Comparison of ENCODE assay signal across 26 cellular contexts in genomic region chr18:13101659-13101992, GRCh38.
DNase-seq lines count a peak whose midpoint lies in the region; ATAC-seq, FAIRE-seq and TF ChIP-seq lines count a peak whose summit lies in the region.
"Had no signal": no experiment of that assay in that cellular context is flagged by ENCODE, and none has a peak within 500 bp of the region (broad histone marks: within the 10 kb centered on the region; RNA-seq: fewer than 3 reads in every experiment).

No MANE protein-coding gene starts in this region.

- no peak overlapping the region for H3K4me3 ChIP-seq in endodermal cell (ENCODE audit: low read length)
- H3K4me3 ChIP-seq: A549; BLaER1 treated with 17β-estradiol and CSF1 and Interleukin-3, amounts not matched to agents 10 nM and 100 nM; MG63; SJSA1 had no signal

- DNase-seq in activated naive CD4-positive, alpha-beta T cell treated with anti-CD3 and anti-CD28 coated beads, Interleukin-2, amount 50 U/mL, for 72 hours (ENCODE audit: low spot score in 2 of 2): no peak
- no peak for DNase-seq in activated naive CD4-positive, alpha-beta T cell (lab: John Stamatoyannopoulos, UW)
- DNase-seq in WTC11 (ENCODE audit: low spot score) (no peak), endodermal cell (no peak), type B pancreatic cell (ENCODE audit: extremely low spot score, unreplicated experiment) (peak; percentile 56), HTR-8/SVneo (ENCODE audit: insufficient read length, low spot score) (no peak), GM12892 (ENCODE audit: insufficient read length) (no peak)
- DNase-seq: AML-193; CD4-positive, alpha-beta memory T cell; COR-L47; DMS53; IMR-90; KG1; MG63; NCI-H1105 treated with DMSO at 0.1 percent for 48 hours; NCI-H146; NCI-H2029; NCI-H446; NCI-H524 treated with DMSO at 0.1 percent for 48 hours; NCI-H774; PC-3 had no signal

- no peak overlapping the region for H3K9ac ChIP-seq in endodermal cell (ENCODE audit: extremely low read depth, low read length, poor library complexity, severe bottlenecking)
- H3K9ac ChIP-seq: BLaER1 treated with 17β-estradiol and CSF1 and Interleukin-3, amounts not matched to agents 10 nM and 100 nM had no signal

- no peak for ATAC-seq in activated naive CD4-positive, alpha-beta T cell treated with anti-CD3 and anti-CD28 coated beads, Interleukin-2, amount 50 U/mL, for 72 hours
- no peak for ATAC-seq in WTC11
- ATAC-seq: A549, HCT116, PC-3 had no signal

- no peaks in the 10 kb centered on the region for H3K27me3 ChIP-seq in endodermal cell (ENCODE audit: control insufficient read depth, insufficient read depth, low read length, poor library complexity, severe bottlenecking)
- H3K27me3 ChIP-seq: BLaER1 treated with 17β-estradiol and CSF1 and Interleukin-3, amounts not matched to agents 10 nM and 100 nM; MG63 had no signal

- no peak overlapping the region for H3K4me3 Mint-ChIP-seq in WTC11
- H3K4me3 Mint-ChIP-seq in endodermal cell: no peak overlapping the region
- no peak overlapping the region for H3K4me3 Mint-ChIP-seq in type B pancreatic cell
- H3K4me3 Mint-ChIP-seq: CD4-positive, alpha-beta memory T cell had no signal

- FAIRE-seq in HTR-8/SVneo (lab: Jason Lieb, UNC) (no peak), GM12892 (lab: Jason Lieb, UNC) (no peak)
- FAIRE-seq: A549, G401.6 had no signal

- no peak overlapping the region for H3K27ac ChIP-seq in endodermal cell (ENCODE audit: low read depth, low read length)
- H3K27ac ChIP-seq: A549; BLaER1 treated with 17β-estradiol and CSF1 and Interleukin-3, amounts not matched to agents 10 nM and 100 nM; SJSA1 had no signal

- WGBS in endodermal cell (ENCODE audit: insufficient coverage in 1 of 2, insufficient read length in 1 of 2), 2 experiments: 94 to 100% methylated on average over 3 to 4 of the region's 4 CpGs

- TF ChIP-seq CTCF in WTC11 (IDR thresholded peaks at IDR 0.05) (no peak), endodermal cell (conservative IDR thresholded peaks at IDR 0.05) (no peak), type B pancreatic cell (conservative IDR thresholded peaks at IDR 0.05) (no peak)

- no peaks in the 10 kb centered on the region for H3K27me3 Mint-ChIP-seq in WTC11 (ENCODE audit: low read depth)
- H3K27me3 Mint-ChIP-seq in endodermal cell (ENCODE audit: insufficient read depth): no peaks in the 10 kb centered on the region
- no peaks in the 10 kb centered on the region for H3K27me3 Mint-ChIP-seq in type B pancreatic cell
- H3K27me3 Mint-ChIP-seq: CD4-positive, alpha-beta memory T cell had no signal

- peak overlapping the region; percentile 19 to 83 for H3K27ac Mint-ChIP-seq in activated naive CD4-positive, alpha-beta T cell treated with anti-CD3 and anti-CD28 coated beads, Interleukin-2, amount 50 U/mL, for 72 hours
- H3K27ac Mint-ChIP-seq in WTC11 (peak overlapping the region; percentile 20; the same call in 1 of the 2 replicates), endodermal cell (peak overlapping the region; percentile 32), type B pancreatic cell (no peak overlapping the region)

- TF ChIP-seq POLR2A in GM12892 (IDR thresholded peaks at IDR 0.05; ENCODE audit: low read depth, low read length): no peak

- peaks cover 86% of the 10 kb centered on the region for H3K36me3 ChIP-seq in endodermal cell (ENCODE audit: control insufficient read depth, insufficient read depth, low read length)

- H3K4me1 ChIP-seq in endodermal cell (ENCODE audit: control insufficient read depth, insufficient read depth, low read length): no peaks in the 10 kb centered on the region
- H3K4me1 ChIP-seq: A549; BLaER1 treated with 17β-estradiol and CSF1 and Interleukin-3, amounts not matched to agents 10 nM and 100 nM; SJSA1 had no signal

- H3K36me3 Mint-ChIP-seq in activated naive CD4-positive, alpha-beta T cell treated with anti-CD3 and anti-CD28 coated beads, Interleukin-2, amount 50 U/mL, for 72 hours: peaks cover 36 to 60% of the 10 kb centered on the region in 2 donors
- H3K36me3 Mint-ChIP-seq in WTC11 (peaks cover 85% of the 10 kb centered on the region), endodermal cell (ENCODE audit: low read depth) (peaks cover 94% of the 10 kb centered on the region), type B pancreatic cell (peaks cover 54% of the 10 kb centered on the region)

- H3K4me1 Mint-ChIP-seq in WTC11 (no peaks in the 10 kb centered on the region), endodermal cell (no peaks in the 10 kb centered on the region), type B pancreatic cell (ENCODE audit: unreplicated experiment) (no peaks in the 10 kb centered on the region)

- peaks cover 18% of the 10 kb centered on the region for H3K9me3 ChIP-seq in endodermal cell (ENCODE audit: control insufficient read depth, low read length)
- H3K9me3 ChIP-seq: A549, MG63, SJSA1 had no signal

- CTCF ChIA-PET in WTC11 (lab: Charles Lee): interaction anchor here (3.6 kb wide), 1 partner anchor 11 kb away, joined by 20 read pairs; no protein-coding TSS in a partner anchor

- no peaks in the 10 kb centered on the region for H3K9me3 Mint-ChIP-seq in activated naive CD4-positive, alpha-beta T cell treated with anti-CD3 and anti-CD28 coated beads, Interleukin-2, amount 50 U/mL, for 72 hours
- H3K9me3 Mint-ChIP-seq in WTC11 (peaks cover 9% of the 10 kb centered on the region), endodermal cell (peaks cover 29% of the 10 kb centered on the region), type B pancreatic cell (no peaks in the 10 kb centered on the region)
- H3K9me3 Mint-ChIP-seq: CD4-positive, alpha-beta memory T cell had no signal

- POLR2A ChIA-PET in WTC11 (lab: Charles Lee): no interaction called here

TF ChIP-seq in WTC11, 78 proteins besides CTCF, POLR2A, EP300 and RAD21 (continues in another document):
- TF ChIP-seq FOXP4 (CRISPR knock-in tag; IDR thresholded peaks at IDR 0.05) (no peak), ESRRA (CRISPR knock-in tag; IDR thresholded peaks at IDR 0.05; ENCODE audit: borderline replicate concordance) (no peak), JAZF1 (CRISPR knock-in tag; IDR thresholded peaks at IDR 0.05) (no peak), E2F4 (CRISPR knock-in tag; IDR thresholded peaks at IDR 0.05; ENCODE audit: borderline replicate concordance, low read depth) (no peak), MXD4 (CRISPR knock-in tag; IDR thresholded peaks at IDR 0.05; ENCODE audit: borderline replicate concordance) (no peak), ZSCAN18 (CRISPR knock-in tag; IDR thresholded peaks at IDR 0.05) (no peak), HMGXB4 (CRISPR knock-in tag; IDR thresholded peaks at IDR 0.05) (no peak), GRHL2 (CRISPR knock-in tag; IDR thresholded peaks at IDR 0.05; ENCODE audit: insufficient replicate concordance, severe bottlenecking) (no peak), NFATC4 (CRISPR knock-in tag; IDR thresholded peaks at IDR 0.05) (no peak), ATF3 (CRISPR knock-in tag; conservative IDR thresholded peaks at IDR 0.05) (no peak), JUN (CRISPR knock-in tag; IDR thresholded peaks at IDR 0.05) (no peak)
